In genomic region chr1:9291914-9292360, GRCh38 we compare ENCODE assay signal across 7 cellular contexts. TPM values are rescaled to one million over a fixed set of nuclear protein-coding genes. Genes with fewer than 3 reads are reported as not detected.
DNase-seq lines count a peak whose midpoint lies in the region; ATAC-seq and TF ChIP-seq lines count a peak whose summit lies in the region.

No MANE protein-coding gene starts in this region.

- H3K9me3 ChIP-seq in right atrium auricular region, result peaks cover 0 to 25% of the 10 kb centered on the region in 2 donors

- peaks cover 0 to 56% of the 10 kb centered on the region in 2 donors for H3K4me1 ChIP-seq in right atrium auricular region

- H3K4me3 Mint-ChIP-seq in activated T-helper 1 cell treated with anti-CD3 and anti-CD28 coated beads, Interleukin-12 subunit alpha, Interleukin-12 subunit beta, Interleukin-2, Interleukin-4 antibody, amounts not matched to agents 30 ng/mL and 10 ng/mL and 1 ng/mL, durations not matched to agents 14 hours and 24 hours and 36 hours, result peak overlapping the region; percentile 46

- peaks cover 18% of the 10 kb centered on the region for H3K9me3 Mint-ChIP-seq in activated T-helper 1 cell treated with anti-CD3 and anti-CD28 coated beads, Interleukin-12 subunit alpha, Interleukin-12 subunit beta, Interleukin-2, Interleukin-4 antibody, amounts not matched to agents 30 ng/mL and 10 ng/mL and 1 ng/mL, durations not matched to agents 14 hours and 24 hours and 36 hours

- no peak for ATAC-seq in HG02870 (IDR thresholded peaks at IDR 0.05; ENCODE audit: unreplicated experiment)

- H3K27ac ChIP-seq in right atrium auricular region, result peak overlapping the region; percentile 88 to 90

- DNase-seq in HT-29 (ENCODE audit: low spot score) (peak; percentile 86), right atrium auricular region (ENCODE audit: low spot score) (no peak), skeletal muscle cell (ENCODE audit: low read depth) (no peak), germinal center (ENCODE audit: low spot score) (no peak), ecto neural progenitor cell (ENCODE audit: low spot score) (no peak)
- no peak for DNase-seq in activated T-helper 1 cell treated with anti-CD3 and anti-CD28 coated beads, Interleukin-12 subunit alpha, Interleukin-12 subunit beta, Interleukin-2, Interleukin-4 antibody, amounts not matched to agents 30 ng/mL and 10 ng/mL and 1 ng/mL, durations not matched to agents 14 hours and 24 hours and 36 hours (ENCODE audit: low spot score)

- intact Hi-C loops in activated T-helper 1 cell treated with anti-CD3 and anti-CD28 coated beads, Interleukin-12 subunit alpha, Interleukin-12 subunit beta, Interleukin-2, Interleukin-4 antibody, amounts not matched to agents 30 ng/mL and 10 ng/mL and 1 ng/mL, durations not matched to agents 14 hours and 24 hours and 36 hours (cut with micrococcal nuclease), result loop anchor here (1.0 to 10.0 kb wide), 2 partner anchors 136 to 363 kb away; partner anchors contain the start of gene PIK3CD

- no peaks in the 10 kb centered on the region for H3K36me3 ChIP-seq in right atrium auricular region

- peak overlapping the region; percentile 94 to 95 for H3K4me3 ChIP-seq in right atrium auricular region
- H3K4me3 ChIP-seq in skeletal muscle cell (ENCODE audit: low read depth, low read length), result peak overlapping the region; percentile 74

- TF ChIP-seq CTCF in right atrium auricular region (IDR thresholded peaks at IDR 0.05), result no peak

- H3K27me3 ChIP-seq in right atrium auricular region, result no peaks in the 10 kb centered on the region

- no peaks in the 10 kb centered on the region for H3K27me3 Mint-ChIP-seq in activated T-helper 1 cell treated with anti-CD3 and anti-CD28 coated beads, Interleukin-12 subunit alpha, Interleukin-12 subunit beta, Interleukin-2, Interleukin-4 antibody, amounts not matched to agents 30 ng/mL and 10 ng/mL and 1 ng/mL, durations not matched to agents 14 hours and 24 hours and 36 hours (ENCODE audit: insufficient read depth)

- H3K27ac Mint-ChIP-seq in activated T-helper 1 cell treated with anti-CD3 and anti-CD28 coated beads, Interleukin-12 subunit alpha, Interleukin-12 subunit beta, Interleukin-2, Interleukin-4 antibody, amounts not matched to agents 30 ng/mL and 10 ng/mL and 1 ng/mL, durations not matched to agents 14 hours and 24 hours and 36 hours, result no peak overlapping the region

- H3K36me3 Mint-ChIP-seq in activated T-helper 1 cell treated with anti-CD3 and anti-CD28 coated beads, Interleukin-12 subunit alpha, Interleukin-12 subunit beta, Interleukin-2, Interleukin-4 antibody, amounts not matched to agents 30 ng/mL and 10 ng/mL and 1 ng/mL, durations not matched to agents 14 hours and 24 hours and 36 hours (ENCODE audit: low read depth), result peaks cover 8% of the 10 kb centered on the region

- H3K4me1 Mint-ChIP-seq in activated T-helper 1 cell treated with anti-CD3 and anti-CD28 coated beads, Interleukin-12 subunit alpha, Interleukin-12 subunit beta, Interleukin-2, Interleukin-4 antibody, amounts not matched to agents 30 ng/mL and 10 ng/mL and 1 ng/mL, durations not matched to agents 14 hours and 24 hours and 36 hours (ENCODE audit: low read depth), result peaks cover 17% of the 10 kb centered on the region

RNA-seq across cellular contexts. Expression of gene SPSB1, which starts 0.8 kb away (rescaled TPM):
- total RNA-seq in HT-29 (2014; rRNA removed; shearing (Covaris generic)), result 8.3 and 11.9 TPM in 2 replicates
- total RNA-seq in activated T-helper 1 cell treated with anti-CD3 and anti-CD28 coated beads, Interleukin-12 subunit alpha, Interleukin-12 subunit beta, Interleukin-2, Interleukin-4 antibody, amounts not matched to agents 30 ng/mL and 10 ng/mL and 1 ng/mL, durations not matched to agents 14 hours and 24 hours and 36 hours, result 8.9 and 10.0 TPM in 2 replicates
- 10 to 100 TPM; 20.1 to 20.8 TPM for total RNA-seq in right atrium auricular region

RNA-seq across cellular contexts. Expression of gene H6PD, which starts 57.4 kb away (rescaled TPM):
- total RNA-seq in HT-29 (2014; rRNA removed; shearing (Covaris generic)), result 7.6 and 10.0 TPM in 2 replicates
- 15.7 TPM in 2 replicates for total RNA-seq in activated T-helper 1 cell treated with anti-CD3 and anti-CD28 coated beads, Interleukin-12 subunit alpha, Interleukin-12 subunit beta, Interleukin-2, Interleukin-4 antibody, amounts not matched to agents 30 ng/mL and 10 ng/mL and 1 ng/mL, durations not matched to agents 14 hours and 24 hours and 36 hours
- total RNA-seq in right atrium auricular region, result 10 to 100 TPM; 35.0 to 41.0 TPM
